Comparison of ENCODE assay signal across 25 cellular contexts in genomic region chr6:5044866-5045265, GRCh38. TPM values are rescaled to one million over a fixed set of nuclear protein-coding genes. Genes with fewer than 3 reads are reported as not detected.
"Had no signal": no experiment of that assay in that cellular context is flagged by ENCODE, and none has a peak within 500 bp of the region (broad histone marks: within the 10 kb centered on the region; RNA-seq: fewer than 3 reads in every experiment).

No MANE protein-coding gene starts in this region.

- H3K4me3 Mint-ChIP-seq: activated CD4-positive, alpha-beta T cell treated with anti-CD3 and anti-CD28 coated beads for 36 hours; activated naive CD8-positive, alpha-beta T cell treated with anti-CD3 and anti-CD28 coated beads for 36 hours; activated T-cell treated with anti-CD3 and anti-CD28 coated beads, Interleukin-2, amount 50 U/mL, for 4 hours; effector memory CD8-positive, alpha-beta T cell; naive B cell; stimulated activated memory B cell treated with anti-CD40 and anti-IgM and Interleukin-4, amounts not matched to agents 10 μg/mL and 1 μg/mL and 100 μg/mL, for 72 hours; WTC11 had no signal

- H3K27ac Mint-ChIP-seq: activated CD4-positive, alpha-beta T cell treated with anti-CD3 and anti-CD28 coated beads for 36 hours; activated naive CD8-positive, alpha-beta T cell treated with anti-CD3 and anti-CD28 coated beads for 36 hours; activated T-helper 2 cell treated with anti-CD3 and anti-CD28 coated beads, Interferon-gamma antibody, Interleukin-2, Interleukin-4, amounts not matched to agents 10 μg/mL and 5 μg/mL and 100 μg/mL, durations not matched to agents 14 hours and 24 hours and 36 hours; effector memory CD8-positive, alpha-beta T cell; naive B cell; stimulated activated memory B cell treated with anti-CD40 and anti-IgM and Interleukin-4, amounts not matched to agents 10 μg/mL and 1 μg/mL and 100 μg/mL, for 72 hours; WTC11 had no signal

- FAIRE-seq: bronchial epithelial cell, endothelial cell of umbilical vein, keratinocyte had no signal

- H3K4me1 Mint-ChIP-seq: activated CD4-positive, alpha-beta T cell treated with anti-CD3 and anti-CD28 coated beads for 36 hours; activated naive CD8-positive, alpha-beta T cell treated with anti-CD3 and anti-CD28 coated beads for 36 hours; naive B cell; stimulated activated memory B cell treated with anti-CD40 and anti-IgM and Interleukin-4, amounts not matched to agents 10 μg/mL and 1 μg/mL and 100 μg/mL, for 72 hours; WTC11 had no signal

- DNase-seq: activated CD4-positive, alpha-beta T cell treated with anti-CD3 and anti-CD28 coated beads for 36 hours; activated CD4-positive, alpha-beta T cell treated with anti-CD3 and anti-CD28 coated beads, Interleukin-2, amount 50 U/mL, for 48 hours; activated CD8-positive, alpha-beta memory T cell treated with anti-CD3 and anti-CD28 coated beads, Interleukin-2, amount 50 U/mL, for 48 hours; activated naive CD4-positive, alpha-beta T cell treated with Interleukin-2 at 50 U/mL for 16 hours; activated naive CD8-positive, alpha-beta T cell treated with anti-CD3 and anti-CD28 coated beads for 36 hours; activated T-cell treated with anti-CD3 and anti-CD28 coated beads, Interleukin-2, amount 50 U/mL, for 4 hours; colonic mucosa; dorsolateral prefrontal cortex; effector memory CD8-positive, alpha-beta T cell; gastrocnemius medialis; left colon; mesenchymal stem cell; naive B cell; occipital lobe; retina; sigmoid colon; stimulated activated CD4-positive, alpha-beta T cell treated with anti-CD3 and anti-CD28 coated beads, Interleukin-15, amount 100 ng/mL, for 24 hours; stomach; T-helper 9 cell had no signal

- H3K27me3 Mint-ChIP-seq: activated CD4-positive, alpha-beta T cell treated with anti-CD3 and anti-CD28 coated beads for 36 hours; activated naive CD8-positive, alpha-beta T cell treated with anti-CD3 and anti-CD28 coated beads for 36 hours; naive B cell; stimulated activated memory B cell treated with anti-CD40 and anti-IgM and Interleukin-4, amounts not matched to agents 10 μg/mL and 1 μg/mL and 100 μg/mL, for 72 hours had no signal

RNA-seq across cellular contexts. Expression of gene PPP1R3G, which starts 40.3 kb away (rescaled TPM):
- total RNA-seq: activated T-cell treated with anti-CD3 and anti-CD28 coated beads, Interleukin-2, amount 50 U/mL, for 4 hours had no signal
